17 cellular contexts compared by ENCODE assay signal in genomic region chr13:68748038-68748437, GRCh38.
"Had no signal": no experiment of that assay in that cellular context is flagged by ENCODE, and none has a peak within 500 bp of the region (broad histone marks: within the 10 kb centered on the region; RNA-seq: fewer than 3 reads in every experiment).

No MANE protein-coding gene starts in this region.

- H3K4me3 Mint-ChIP-seq: activated CD8-positive, alpha-beta memory T cell treated with anti-CD3 and anti-CD28 coated beads, Interleukin-2, amount 10 ng/mL, durations not matched to agents 7 days and 5 days; activated naive CD4-positive, alpha-beta T cell treated with anti-CD3 and anti-CD28 coated beads, Interleukin-2, amount 50 U/mL, for 24 hours; activated T-cell treated with anti-CD3 and anti-CD28 coated beads, Interleukin-2, amount 50 U/mL, for 24 hours; nephron progenitor cell; stimulated activated naive B cell treated with anti-CD40 and anti-IgM and Interleukin-4, amounts not matched to agents 10 μg/mL and 1 μg/mL and 100 μg/mL, for 72 hours; T-helper 2 cell treated with Interferon-gamma antibody and Interleukin-4, amounts not matched to agents 5 μg/mL and 100 μg/mL, for 36 hours had no signal

- H3K4me1 ChIP-seq: heart right ventricle, sigmoid colon, transverse colon had no signal

- H3K4me1 Mint-ChIP-seq: activated CD8-positive, alpha-beta memory T cell treated with anti-CD3 and anti-CD28 coated beads, Interleukin-2, amount 10 ng/mL, durations not matched to agents 7 days and 5 days; activated naive CD4-positive, alpha-beta T cell treated with anti-CD3 and anti-CD28 coated beads, Interleukin-2, amount 50 U/mL, for 24 hours; nephron progenitor cell; stimulated activated naive B cell treated with anti-CD40 and anti-IgM and Interleukin-4, amounts not matched to agents 10 μg/mL and 1 μg/mL and 100 μg/mL, for 72 hours had no signal

- H3K9me3 Mint-ChIP-seq: nephron progenitor cell had no signal

- H3K27me3 ChIP-seq: heart right ventricle, sigmoid colon, transverse colon had no signal

- ATAC-seq: activated CD8-positive, alpha-beta memory T cell treated with anti-CD3 and anti-CD28 coated beads, Interleukin-2, amount 10 ng/mL, durations not matched to agents 7 days and 5 days; heart right ventricle; stimulated activated naive B cell treated with anti-CD40 and anti-IgM and Interleukin-4, amounts not matched to agents 10 μg/mL and 1 μg/mL and 100 μg/mL, for 72 hours had no signal

- DNase-seq: activated CD4-positive, alpha-beta T cell treated with anti-CD3 and anti-CD28 coated beads for 1 hour; activated CD4-positive, alpha-beta T cell treated with anti-CD3 and anti-CD28 coated beads, Interleukin-2, amount 50 U/mL, for 48 hours; activated CD8-positive, alpha-beta memory T cell treated with anti-CD3 and anti-CD28 coated beads, Interleukin-2, amount 10 ng/mL, durations not matched to agents 7 days and 5 days; activated effector memory CD4-positive, alpha-beta T cell treated with Interleukin-2 at 50 U/mL for 16 hours; activated T-cell treated with anti-CD3 and anti-CD28 coated beads, Interleukin-2, amount 50 U/mL, for 24 hours; foreskin melanocyte; heart right ventricle; islet precursor cell; nephron progenitor cell; sigmoid colon; stimulated activated CD4-positive, alpha-beta T cell treated with anti-CD3 and anti-CD28 coated beads, Interleukin-2, amount 100 ng/mL, for 24 hours; stimulated activated naive B cell treated with anti-CD40 and anti-IgM and Interleukin-4, amounts not matched to agents 10 μg/mL and 1 μg/mL and 100 μg/mL, for 72 hours; substantia nigra; transverse colon had no signal

- H3K9me3 ChIP-seq: heart right ventricle, sigmoid colon, transverse colon had no signal

- H3K27ac Mint-ChIP-seq: activated CD8-positive, alpha-beta memory T cell treated with anti-CD3 and anti-CD28 coated beads, Interleukin-2, amount 10 ng/mL, durations not matched to agents 7 days and 5 days; activated naive CD4-positive, alpha-beta T cell treated with anti-CD3 and anti-CD28 coated beads, Interleukin-2, amount 50 U/mL, for 24 hours; activated T-cell treated with anti-CD3 and anti-CD28 coated beads, Interleukin-2, amount 50 U/mL, for 24 hours; nephron progenitor cell; stimulated activated naive B cell treated with anti-CD40 and anti-IgM and Interleukin-4, amounts not matched to agents 10 μg/mL and 1 μg/mL and 100 μg/mL, for 72 hours; T-helper 2 cell treated with Interferon-gamma antibody and Interleukin-4, amounts not matched to agents 5 μg/mL and 100 μg/mL, for 36 hours had no signal

- H3K27ac ChIP-seq: heart right ventricle, sigmoid colon, transverse colon had no signal

- H3K27me3 Mint-ChIP-seq: activated CD8-positive, alpha-beta memory T cell treated with anti-CD3 and anti-CD28 coated beads, Interleukin-2, amount 10 ng/mL, durations not matched to agents 7 days and 5 days; activated naive CD4-positive, alpha-beta T cell treated with anti-CD3 and anti-CD28 coated beads, Interleukin-2, amount 50 U/mL, for 24 hours; activated T-cell treated with anti-CD3 and anti-CD28 coated beads, Interleukin-2, amount 50 U/mL, for 24 hours; stimulated activated naive B cell treated with anti-CD40 and anti-IgM and Interleukin-4, amounts not matched to agents 10 μg/mL and 1 μg/mL and 100 μg/mL, for 72 hours had no signal

- FAIRE-seq: bronchial epithelial cell had no signal

- H3K36me3 Mint-ChIP-seq: activated CD8-positive, alpha-beta memory T cell treated with anti-CD3 and anti-CD28 coated beads, Interleukin-2, amount 10 ng/mL, durations not matched to agents 7 days and 5 days; activated naive CD4-positive, alpha-beta T cell treated with anti-CD3 and anti-CD28 coated beads, Interleukin-2, amount 50 U/mL, for 24 hours; stimulated activated naive B cell treated with anti-CD40 and anti-IgM and Interleukin-4, amounts not matched to agents 10 μg/mL and 1 μg/mL and 100 μg/mL, for 72 hours had no signal

- H3K4me3 ChIP-seq: heart right ventricle, sigmoid colon, transverse colon had no signal

- H3K36me3 ChIP-seq: heart right ventricle, sigmoid colon, transverse colon had no signal
